10 cellular contexts compared by ENCODE assay signal in the genomic region with DNA sequence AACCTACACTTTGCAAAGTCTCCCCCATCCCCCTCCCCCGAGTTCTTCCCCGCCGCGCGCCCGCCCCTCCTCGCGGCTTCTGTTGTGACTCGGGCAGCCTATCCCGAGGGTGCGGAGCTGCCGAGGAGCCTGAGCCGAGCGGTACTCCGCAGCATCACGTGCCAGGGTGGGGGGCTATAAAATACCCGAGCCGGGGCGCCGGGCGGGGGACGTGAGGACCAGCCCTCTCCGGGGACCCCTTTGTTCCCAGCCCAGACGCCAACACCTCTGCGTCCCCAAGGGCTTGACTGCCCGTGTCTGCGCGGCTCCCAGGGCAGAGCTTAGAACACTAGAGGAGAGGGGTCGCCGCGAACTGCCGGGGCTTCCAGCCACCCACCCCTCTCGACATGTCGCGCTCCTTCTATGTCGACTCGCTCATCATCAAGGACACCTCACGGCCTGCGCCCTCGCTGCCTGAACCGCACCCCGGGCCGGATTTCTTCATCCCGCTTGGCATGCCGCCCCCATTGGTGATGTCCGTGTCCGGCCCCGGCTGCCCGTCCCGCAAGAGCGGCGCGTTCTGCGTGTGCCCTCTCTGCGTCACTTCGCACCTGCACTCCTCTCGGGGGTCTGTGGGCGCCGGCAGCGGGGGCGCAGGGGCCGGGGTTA. TPM values are rescaled to one million over a fixed set of nuclear protein-coding genes. Genes with fewer than 3 reads are reported as not detected.
DNase-seq lines count a peak whose midpoint lies in the region; ATAC-seq lines count a peak whose summit lies in the region.
"Had no signal": no experiment of that assay in that cellular context is flagged by ENCODE, and none has a peak within 500 bp of the region (broad histone marks: within the 10 kb centered on the region; RNA-seq: fewer than 3 reads in every experiment).

A gene (plus strand): TSS at position 205 of the 648 bp plus-strand sequence. CDS start 182 bp downstream, at position 387.

- peak within 1 kb of the TSS; percentile 54 for H3K4me3 Mint-ChIP-seq in T-helper 1 cell treated with Interleukin-12 subunit alpha and Interleukin-12 subunit beta and Interleukin-4 antibody, amounts not matched to agents 30 μg/mL and 1 μg/mL, for 36 hours
- H3K4me3 Mint-ChIP-seq in activated T-helper 17 cell treated with anti-CD3 and anti-CD28 coated beads, Interleukin-2, amount 50 U/mL, for 72 hours = peak within 1 kb of the TSS; percentile 69

- H3K36me3 Mint-ChIP-seq in T-helper 1 cell treated with Interleukin-12 subunit alpha and Interleukin-12 subunit beta and Interleukin-4 antibody, amounts not matched to agents 30 μg/mL and 1 μg/mL, for 36 hours (ENCODE audit: low read depth) = peaks cover 2% of the 10 kb centered on the region
- H3K36me3 Mint-ChIP-seq in activated T-helper 17 cell treated with anti-CD3 and anti-CD28 coated beads, Interleukin-2, amount 50 U/mL, for 72 hours (ENCODE audit: low read depth) = no peaks in the 10 kb centered on the region

- H3K9me3 Mint-ChIP-seq in T-helper 1 cell treated with Interleukin-12 subunit alpha and Interleukin-12 subunit beta and Interleukin-4 antibody, amounts not matched to agents 30 μg/mL and 1 μg/mL, for 36 hours = no peaks in the 10 kb centered on the region
- H3K9me3 Mint-ChIP-seq in activated T-helper 17 cell treated with anti-CD3 and anti-CD28 coated beads, Interleukin-2, amount 50 U/mL, for 72 hours = no peaks in the 10 kb centered on the region

- H3K4me1 Mint-ChIP-seq in T-helper 1 cell treated with Interleukin-12 subunit alpha and Interleukin-12 subunit beta and Interleukin-4 antibody, amounts not matched to agents 30 μg/mL and 1 μg/mL, for 36 hours (ENCODE audit: low read depth) = peaks cover 23% of the 10 kb centered on the region
- H3K4me1 Mint-ChIP-seq in activated T-helper 17 cell treated with anti-CD3 and anti-CD28 coated beads, Interleukin-2, amount 50 U/mL, for 72 hours = peaks cover 4% of the 10 kb centered on the region

- H3K27ac Mint-ChIP-seq in T-helper 1 cell treated with Interleukin-12 subunit alpha and Interleukin-12 subunit beta and Interleukin-4 antibody, amounts not matched to agents 30 μg/mL and 1 μg/mL, for 36 hours = peak within 1 kb of the TSS; percentile 15
- H3K27ac Mint-ChIP-seq in activated T-helper 17 cell treated with anti-CD3 and anti-CD28 coated beads, Interleukin-2, amount 50 U/mL, for 72 hours = no peak within 1 kb of the TSS

- DNase-seq in T-helper 1 cell = no peak
- DNase-seq in stimulated activated CD4-positive, alpha-beta T cell treated with anti-CD3 and anti-CD28 coated beads, Interleukin-12 subunit alpha, Interleukin-12 subunit beta, amount 100 ng/mL, for 4 hours = no peak
- no peak for DNase-seq in UCSD-AML1 (lab: John Stamatoyannopoulos, UW; ENCODE audit: unreplicated experiment)
- DNase-seq: DND-41 had no signal

- H3K27me3 Mint-ChIP-seq in T-helper 1 cell treated with Interleukin-12 subunit alpha and Interleukin-12 subunit beta and Interleukin-4 antibody, amounts not matched to agents 30 μg/mL and 1 μg/mL, for 36 hours (ENCODE audit: low read depth) = peaks cover 93% of the 10 kb centered on the region
- H3K27me3 Mint-ChIP-seq in activated T-helper 17 cell treated with anti-CD3 and anti-CD28 coated beads, Interleukin-2, amount 50 U/mL, for 72 hours = peaks cover 77% of the 10 kb centered on the region

- peaks cover 72 to 93% of the 10 kb centered on the region in 2 donors for H3K27me3 ChIP-seq in stomach smooth muscle (ENCODE audit: control insufficient read depth in 1 of 2, insufficient read depth in 2 of 2, low read length in 2 of 2)

- no peak for ATAC-seq in activated T-helper 17 cell treated with anti-CD3 and anti-CD28 coated beads, Interleukin-2, amount 50 U/mL, for 72 hours (replicated peaks)
- no peak for ATAC-seq in GM21529 (IDR thresholded peaks at IDR 0.05; ENCODE audit: unreplicated experiment)

- H3K9me3 ChIP-seq in iPS-18c (ENCODE audit: control insufficient read depth, insufficient read depth, low read length) (no peaks in the 10 kb centered on the region), stomach smooth muscle (ENCODE audit: control insufficient read depth in 2 of 2, low read length in 2 of 2) (no peaks in the 10 kb centered on the region)

- no peak within 1 kb of the TSS for H3K9ac ChIP-seq in stomach smooth muscle (ENCODE audit: low read length in 2 of 2)
- H3K9ac ChIP-seq: KMS-11 had no signal

- peaks cover 30% of the 10 kb centered on the region for H3K4me1 ChIP-seq in stomach smooth muscle (ENCODE audit: control insufficient read depth, insufficient read depth, low read length)

- no peaks in the 10 kb centered on the region for H3K36me3 ChIP-seq in stomach smooth muscle (ENCODE audit: control insufficient read depth in 2 of 2, insufficient read depth in 2 of 2, low read length in 2 of 2)

- H3K27ac ChIP-seq in stomach smooth muscle (ENCODE audit: low read length) = no peak within 1 kb of the TSS
- H3K27ac ChIP-seq: KMS-11 had no signal

- H3K4me3 ChIP-seq in iPS-18c (ENCODE audit: insufficient read depth, low read depth, low read length) = peak within 1 kb of the TSS; percentile 38
- H3K4me3 ChIP-seq in stomach smooth muscle (ENCODE audit: low read length in 2 of 2) = peak within 1 kb of the TSS; percentile 37 to 64

RNA-seq across cellular contexts. Expression of the gene that starts here (rescaled TPM):
- total RNA-seq in activated T-helper 17 cell treated with anti-CD3 and anti-CD28 coated beads, Interleukin-2, amount 50 U/mL, for 72 hours = not detected
